ENCODE assay signal across 23 cellular contexts in genomic region chr18:3214855-3215637, GRCh38. TPM values are rescaled to one million over a fixed set of nuclear protein-coding genes. Genes with fewer than 3 reads are reported as not detected.
DNase-seq lines count a peak whose midpoint lies in the region; ATAC-seq, FAIRE-seq and TF ChIP-seq lines count a peak whose summit lies in the region.
"Had no signal": no experiment of that assay in that cellular context is flagged by ENCODE, and none has a peak within 500 bp of the region (broad histone marks: within the 10 kb centered on the region; RNA-seq: fewer than 3 reads in every experiment).

No MANE protein-coding gene starts in this region.

- POLR2A ChIA-PET in HepG2 (lab: Yijun Ruan, JAX) (no interaction called here), WTC11 (lab: Charles Lee) (no interaction called here)

- H3K9me3 ChIP-seq in HepG2 (ENCODE audit: low read length) = no peaks in the 10 kb centered on the region
- no peaks in the 10 kb centered on the region for H3K9me3 ChIP-seq in right lobe of liver
- no peaks in the 10 kb centered on the region for H3K9me3 ChIP-seq in psoas muscle

- no peak overlapping the region for H3K4me2 ChIP-seq in HepG2 (ENCODE audit: low read depth, low read length)
- H3K4me2 ChIP-seq: KMS-11 had no signal

- H3K36me3 Mint-ChIP-seq in WTC11 (no peaks in the 10 kb centered on the region), glutamatergic neuron (ENCODE audit: unreplicated experiment) (no peaks in the 10 kb centered on the region)
- H3K36me3 Mint-ChIP-seq: CD4-positive, CD25-positive, alpha-beta regulatory T cell had no signal

- no peak overlapping the region for H3K4me3 ChIP-seq in HepG2 (replicated peaks in 1 of 3; ENCODE audit: insufficient read depth in 1 of 3, low read depth in 2 of 3, low read length in 3 of 3)
- no peak overlapping the region for H3K4me3 ChIP-seq in right lobe of liver
- no peak overlapping the region for H3K4me3 ChIP-seq in psoas muscle

- no peak overlapping the region for H3K9ac ChIP-seq in HepG2 (ENCODE audit: insufficient read depth, low read depth, low read length)
- H3K9ac ChIP-seq: KMS-11 had no signal

- in situ Hi-C loops in HepG2 (cut with HindIII; ENCODE audit: extremely low pct_ligation_motif_present, low pct_unique_long_range_greater_than_20kb) = no loop called here

- TF ChIP-seq CTCF in HepG2 (CRISPR knock-in tag; IDR thresholded peaks at IDR 0.05) = no peak
- no peak for TF ChIP-seq CTCF in right lobe of liver (IDR thresholded peaks at IDR 0.05)
- TF ChIP-seq CTCF in WTC11 (IDR thresholded peaks at IDR 0.05) = no peak
- TF ChIP-seq CTCF in psoas muscle (IDR thresholded peaks at IDR 0.05) = no peak
- TF ChIP-seq CTCF in D721Med (IDR thresholded peaks at IDR 0.05; ENCODE audit: insufficient read depth, missing control alignments) = no peak
- TF ChIP-seq CTCF in glutamatergic neuron (IDR thresholded peaks at IDR 0.05; ENCODE audit: partially characterized antibody, unreplicated experiment) = no peak

- FAIRE-seq in HepG2 (lab: Jason Lieb, UNC) (no peak), D721Med (lab: Jason Lieb, UNC) (no peak)
- FAIRE-seq: GM12891 had no signal

- intact Hi-C loops in HepG2 (cut with micrococcal nuclease; ENCODE audit: unreplicated experiment) (no loop called here), right lobe of liver (cut with DNase I) (no loop called here), psoas muscle (cut with DNase I) (loop anchor here in 1 of 2 donors (5.0 kb wide), 1 partner anchor 33 kb away; no protein-coding TSS in a partner anchor)

- DNase-seq in HepG2 (ENCODE audit: low spot score) (no peak), right lobe of liver (no peak), WTC11 (ENCODE audit: low spot score) (no peak), psoas muscle (no peak), D721Med (ENCODE audit: insufficient read length, low spot score) (no peak), glutamatergic neuron (no peak), HPDE6-E6E7 (ENCODE audit: extremely low spot score) (no peak)
- DNase-seq: CD4-positive, CD25-positive, alpha-beta regulatory T cell; DND-41; H9; NCI-H1092 treated with DMSO at 0.1 percent for 48 hours; NCI-H146; NCI-H2029; NCI-H2171; NCI-H345; NCI-H524 treated with DMSO at 0.1 percent for 48 hours; NCI-H82; OCI-M1; Right ventricle myocardium superior had no signal

- no peak for TF ChIP-seq RAD21 in HepG2 (CRISPR knock-in tag; IDR thresholded peaks at IDR 0.05)

- WGBS in HepG2 (ENCODE audit: low lambda C conversion rate) = 96% methylated on average over 35 of the region's 36 CpGs
- WGBS in right lobe of liver (ENCODE audit: insufficient coverage, low coverage, low lambda C conversion rate, missing lambda C conversion rate) = 88% methylated on average over 14 of the region's 36 CpGs
- WGBS in psoas muscle, 3 donors = 86 to 91% (median 87%) methylated on average over 36 of the region's 36 CpGs

- H3K9me3 Mint-ChIP-seq in WTC11 (peaks cover 9% of the 10 kb centered on the region; the same call in 1 of the 2 replicates), glutamatergic neuron (ENCODE audit: unreplicated experiment) (no peaks in the 10 kb centered on the region)
- H3K9me3 Mint-ChIP-seq: CD4-positive, CD25-positive, alpha-beta regulatory T cell; H9 had no signal

- H3K27me3 ChIP-seq in HepG2 (ENCODE audit: control insufficient read depth in 1 of 2, insufficient read depth in 2 of 2, low read length in 2 of 2) (no peaks in the 10 kb centered on the region), right lobe of liver (no peaks in the 10 kb centered on the region), psoas muscle (ENCODE audit: insufficient read depth in 3 of 3, low read length in 2 of 3) (no peaks in the 10 kb centered on the region)

- TF ChIP-seq POLR2A in HepG2 (IDR thresholded peaks at IDR 0.05; ENCODE audit: insufficient read depth in 1 of 2, low read depth in 2 of 2, low read length in 2 of 2) (no peak), right lobe of liver (IDR thresholded peaks at IDR 0.05) (no peak)

- H3K36me3 ChIP-seq in HepG2 (replicated peaks in 1 of 2; ENCODE audit: control insufficient read depth in 1 of 2, insufficient read depth in 2 of 2, low read length in 2 of 2) (no peaks in the 10 kb centered on the region), right lobe of liver (peaks cover 0 to 13% (median 3%) of the 10 kb centered on the region in 4 donors), psoas muscle (ENCODE audit: insufficient read depth in 1 of 2, low read depth in 1 of 2) (peaks cover 0 to 20% of the 10 kb centered on the region in 2 donors)

- H3K27ac Mint-ChIP-seq in WTC11 (no peak overlapping the region), glutamatergic neuron (ENCODE audit: unreplicated experiment) (no peak overlapping the region)
- H3K27ac Mint-ChIP-seq: CD4-positive, CD25-positive, alpha-beta regulatory T cell; H9 had no signal

- no peaks in the 10 kb centered on the region; the same call in 1 of the 2 replicates for H3K27me3 Mint-ChIP-seq in WTC11 (ENCODE audit: low read depth)
- no peaks in the 10 kb centered on the region for H3K27me3 Mint-ChIP-seq in glutamatergic neuron (ENCODE audit: unreplicated experiment)

- peaks cover 29% of the 10 kb centered on the region for H3K4me1 Mint-ChIP-seq in WTC11
- H3K4me1 Mint-ChIP-seq in glutamatergic neuron (ENCODE audit: low read depth, unreplicated experiment) = peaks cover 21% of the 10 kb centered on the region

- H3K4me1 ChIP-seq in HepG2 (ENCODE audit: insufficient read depth, low read length) (peaks cover 78% of the 10 kb centered on the region), right lobe of liver (peaks cover 0 to 36% (median 4%) of the 10 kb centered on the region in 4 donors), psoas muscle (peaks cover 49% of the 10 kb centered on the region)

- H3K27ac ChIP-seq in HepG2 (ENCODE audit: extremely low read length, insufficient read depth, low read length) (no peak overlapping the region), right lobe of liver (no peak overlapping the region), psoas muscle (peak overlapping the region; percentile 95)
- H3K27ac ChIP-seq: HL-60, KMS-11 had no signal

- ATAC-seq in HepG2 (no peak), right lobe of liver (no peak), WTC11 (peak; percentile 55), psoas muscle (peak in 1 of 4 donors; percentile 25)

- CTCF ChIA-PET in HepG2 (lab: Yijun Ruan, JAX; ENCODE audit: low intra/inter-chr PET ratio, low total read pairs) = no interaction called here
- CTCF ChIA-PET in WTC11 (lab: Charles Lee) = interaction anchor here (1.2 to 1.3 kb wide), 2 partner anchors 31 to 86 kb away, joined by 3 read pairs; no protein-coding TSS in a partner anchor

- no peaks in the 10 kb centered on the region for H4K20me1 ChIP-seq in HepG2 (ENCODE audit: insufficient read depth, low read length)

- no peak overlapping the region for H2AFZ ChIP-seq in HepG2 (ENCODE audit: low read length)

- no peak for TF ChIP-seq EP300 in HepG2 (IDR thresholded peaks at IDR 0.05; ENCODE audit: low read depth in 2 of 2, low read length in 2 of 2)
- no peak for TF ChIP-seq EP300 in HepG2 (CRISPR knock-in tag; IDR thresholded peaks at IDR 0.05; ENCODE audit: borderline replicate concordance)

- H3K79me2 ChIP-seq in HepG2 (ENCODE audit: insufficient read depth, low read length) = no peaks in the 10 kb centered on the region

- H3K4me3 Mint-ChIP-seq in WTC11 (no peak overlapping the region), glutamatergic neuron (ENCODE audit: unreplicated experiment) (no peak overlapping the region)
- H3K4me3 Mint-ChIP-seq: CD4-positive, CD25-positive, alpha-beta regulatory T cell; H9 had no signal

- BruUV-seq in HepG2 (replicated peaks; lab: Mats Ljungman, UMichigan) = no TSS peak

RNA-seq across cellular contexts. Expression of gene MYOM1, which starts 4.7 kb away (rescaled TPM):
- total RNA-seq in HepG2 (2016; rRNA removed; fragmentation: Illumina TruSeq; extraction: Trizol) = 0.46 and 1.0 TPM in 2 replicates
- 0.35 and 1.3 TPM in 2 replicates for total RNA-seq in HepG2 (2016; cell fraction: cytosol; rRNA removed; fragmentation: Illumina TruSeq; extraction: Trizol; ENCODE audit: low read depth)
- total RNA-seq in HepG2 (2016; cell fraction: insoluble cytoplasmic fraction; rRNA removed; fragmentation: Illumina TruSeq; extraction: Trizol) = 0.97 and 0.98 TPM in 2 replicates
- total RNA-seq in HepG2 (2016; cell fraction: membrane; rRNA removed; fragmentation: Illumina TruSeq; extraction: Trizol) = 0.49 and 0.76 TPM in 2 replicates
- total RNA-seq in HepG2 (2016; cell fraction: nucleus; rRNA removed; fragmentation: Illumina TruSeq; extraction: Trizol) = 0.47 and 1.3 TPM in 2 replicates
- polyA plus RNA-seq in HepG2 (2011; rRNA removed) = 0.98 and 1.6 TPM in 2 replicates
- polyA plus RNA-seq in HepG2 (2011; cell fraction: cytosol; rRNA removed) = 1.0 and 1.4 TPM in 2 replicates
- 3.6 and 4.1 TPM in 2 replicates for polyA plus RNA-seq in HepG2 (2011; cell fraction: nucleus; rRNA removed)
- 2.6 and 3.3 TPM in 2 replicates for polyA plus RNA-seq in HepG2 (2012)
- 0.16 and 0.17 TPM in 2 replicates for polyA plus RNA-seq in HepG2 (2016; cell fraction: cytosol; fragmentation: Illumina TruSeq; extraction: Trizol; ENCODE audit: low read depth)
- 0.60 and 0.63 TPM in 2 replicates for polyA plus RNA-seq in HepG2 (2016; cell fraction: insoluble cytoplasmic fraction; fragmentation: Illumina TruSeq; extraction: Trizol; ENCODE audit: low read depth)
- 0.25 and 0.37 TPM in 2 replicates for polyA plus RNA-seq in HepG2 (2016; cell fraction: membrane; fragmentation: Illumina TruSeq; extraction: Trizol; ENCODE audit: low read depth)
- polyA plus RNA-seq in HepG2 (2016; cell fraction: nucleus; fragmentation: Illumina TruSeq; extraction: Trizol; ENCODE audit: insufficient read depth, low read depth) = 1.1 and 1.2 TPM in 2 replicates
- 0.75 and 0.82 TPM in 2 replicates for polyA minus RNA-seq in HepG2 (2011; rRNA and poly(A)+ RNA removed; ENCODE audit: low replicate concordance)
- polyA minus RNA-seq in HepG2 (2011; cell fraction: cytosol; rRNA and poly(A)+ RNA removed) = 0.89 and 0.97 TPM in 2 replicates
- 2.8 and 4.2 TPM in 2 replicates for polyA minus RNA-seq in HepG2 (2011; cell fraction: nucleus; rRNA and poly(A)+ RNA removed)
- total RNA-seq in right lobe of liver = 10 to 100 TPM in 5 of 6 experiments, 1 to 10 TPM in 1; 3.1 to 64.5 (median 19.1) TPM
- 0.35 to 0.64 TPM (median 0.53 TPM) in 3 replicates for total RNA-seq in WTC11 (2021)
- total RNA-seq in psoas muscle = 100 to 1,000 TPM; 388 to 842 (median 567) TPM
- polyA plus RNA-seq in psoas muscle = 100 to 1,000 TPM in 2 of 3 donors, 10 to 100 TPM in 1; 54.8 to 209 (median 117) TPM
- total RNA-seq in glutamatergic neuron (ENCODE audit: unreplicated experiment) = 1.3 TPM
- total RNA-seq: HT1080 had no signal

RNA-seq across cellular contexts. Expression of gene MYL12A, which starts 32.6 kb away (rescaled TPM):
- total RNA-seq in HepG2 (2016; rRNA removed; fragmentation: Illumina TruSeq; extraction: Trizol) (277 and 357 TPM in 2 replicates), right lobe of liver (100 to 1,000 TPM in 5 of 6 experiments, 10 to 100 TPM in 1; 82.1 to 309 (median 225) TPM), WTC11 (2021) (205 to 230 TPM (median 213 TPM) in 3 replicates), psoas muscle (1,000 to 10,000 TPM in 3 of 4 donors, 100 to 1,000 TPM in 1; 995 to 3,547 (median 2,203) TPM), glutamatergic neuron (ENCODE audit: unreplicated experiment) (175 TPM)
- total RNA-seq in HepG2 (2016; cell fraction: cytosol; rRNA removed; fragmentation: Illumina TruSeq; extraction: Trizol; ENCODE audit: low read depth) = 95.1 and 97.4 TPM in 2 replicates
- 277 and 377 TPM in 2 replicates for total RNA-seq in HepG2 (2016; cell fraction: insoluble cytoplasmic fraction; rRNA removed; fragmentation: Illumina TruSeq; extraction: Trizol)
- total RNA-seq in HepG2 (2016; cell fraction: membrane; rRNA removed; fragmentation: Illumina TruSeq; extraction: Trizol) = 78.5 and 96.6 TPM in 2 replicates
- total RNA-seq in HepG2 (2016; cell fraction: nucleus; rRNA removed; fragmentation: Illumina TruSeq; extraction: Trizol) = 143 and 145 TPM in 2 replicates
- polyA plus RNA-seq in HepG2 (2011; rRNA removed) (243 and 261 TPM in 2 replicates), psoas muscle (1,000 to 10,000 TPM in 2 of 3 donors, 100 to 1,000 TPM in 1; 957 to 3,920 (median 1,327) TPM)
- polyA plus RNA-seq in HepG2 (2011; cell fraction: cytosol; rRNA removed) = 156 and 261 TPM in 2 replicates
- polyA plus RNA-seq in HepG2 (2011; cell fraction: nucleus; rRNA removed) = 65.4 and 82.9 TPM in 2 replicates
- 263 and 319 TPM in 2 replicates for polyA plus RNA-seq in HepG2 (2012)
- polyA plus RNA-seq in HepG2 (2016; cell fraction: cytosol; fragmentation: Illumina TruSeq; extraction: Trizol; ENCODE audit: low read depth) = 53.2 and 57.8 TPM in 2 replicates
- polyA plus RNA-seq in HepG2 (2016; cell fraction: insoluble cytoplasmic fraction; fragmentation: Illumina TruSeq; extraction: Trizol; ENCODE audit: low read depth) = 305 and 333 TPM in 2 replicates
- polyA plus RNA-seq in HepG2 (2016; cell fraction: membrane; fragmentation: Illumina TruSeq; extraction: Trizol; ENCODE audit: low read depth) = 53.7 and 63.8 TPM in 2 replicates
- polyA plus RNA-seq in HepG2 (2016; cell fraction: nucleus; fragmentation: Illumina TruSeq; extraction: Trizol; ENCODE audit: insufficient read depth, low read depth) = 156 and 160 TPM in 2 replicates
- polyA minus RNA-seq in HepG2 (2011; rRNA and poly(A)+ RNA removed; ENCODE audit: low replicate concordance) = 91.9 and 99.7 TPM in 2 replicates
- 172 and 198 TPM in 2 replicates for polyA minus RNA-seq in HepG2 (2011; cell fraction: cytosol; rRNA and poly(A)+ RNA removed)
- polyA minus RNA-seq in HepG2 (2011; cell fraction: nucleus; rRNA and poly(A)+ RNA removed) = 130 and 202 TPM in 2 replicates

RNA-seq across cellular contexts. Expression of gene MYL12B, which starts 46.9 kb away (rescaled TPM):
- 340 and 475 TPM in 2 replicates for total RNA-seq in HepG2 (2016; rRNA removed; fragmentation: Illumina TruSeq; extraction: Trizol)
- total RNA-seq in HepG2 (2016; cell fraction: cytosol; rRNA removed; fragmentation: Illumina TruSeq; extraction: Trizol; ENCODE audit: low read depth) = 118 and 121 TPM in 2 replicates
- 344 and 488 TPM in 2 replicates for total RNA-seq in HepG2 (2016; cell fraction: insoluble cytoplasmic fraction; rRNA removed; fragmentation: Illumina TruSeq; extraction: Trizol)
- 130 and 135 TPM in 2 replicates for total RNA-seq in HepG2 (2016; cell fraction: membrane; rRNA removed; fragmentation: Illumina TruSeq; extraction: Trizol)
- 113 and 117 TPM in 2 replicates for total RNA-seq in HepG2 (2016; cell fraction: nucleus; rRNA removed; fragmentation: Illumina TruSeq; extraction: Trizol)
- polyA plus RNA-seq in HepG2 (2011; rRNA removed) = 238 and 265 TPM in 2 replicates
- polyA plus RNA-seq in HepG2 (2011; cell fraction: cytosol; rRNA removed) = 202 and 250 TPM in 2 replicates
- polyA plus RNA-seq in HepG2 (2011; cell fraction: nucleus; rRNA removed) = 45.6 and 55.4 TPM in 2 replicates
- polyA plus RNA-seq in HepG2 (2012) = 212 and 213 TPM in 2 replicates
- polyA plus RNA-seq in HepG2 (2016; cell fraction: cytosol; fragmentation: Illumina TruSeq; extraction: Trizol; ENCODE audit: low read depth) = 96.0 and 108 TPM in 2 replicates
- 470 and 496 TPM in 2 replicates for polyA plus RNA-seq in HepG2 (2016; cell fraction: insoluble cytoplasmic fraction; fragmentation: Illumina TruSeq; extraction: Trizol; ENCODE audit: low read depth)
- 102 and 106 TPM in 2 replicates for polyA plus RNA-seq in HepG2 (2016; cell fraction: membrane; fragmentation: Illumina TruSeq; extraction: Trizol; ENCODE audit: low read depth)
- 168 and 175 TPM in 2 replicates for polyA plus RNA-seq in HepG2 (2016; cell fraction: nucleus; fragmentation: Illumina TruSeq; extraction: Trizol; ENCODE audit: insufficient read depth, low read depth)
- polyA minus RNA-seq in HepG2 (2011; rRNA and poly(A)+ RNA removed; ENCODE audit: low replicate concordance) = 114 and 173 TPM in 2 replicates
- 94.2 and 95.6 TPM in 2 replicates for polyA minus RNA-seq in HepG2 (2011; cell fraction: cytosol; rRNA and poly(A)+ RNA removed)
- 30.6 and 55.3 TPM in 2 replicates for polyA minus RNA-seq in HepG2 (2011; cell fraction: nucleus; rRNA and poly(A)+ RNA removed)
- 100 to 1,000 TPM; 113 to 281 (median 185) TPM for total RNA-seq in right lobe of liver
- 158 to 173 TPM (median 163 TPM) in 3 replicates for total RNA-seq in WTC11 (2021)
- total RNA-seq in psoas muscle = 100 to 1,000 TPM; 163 to 212 (median 180) TPM
- 100 to 1,000 TPM; 193 to 243 (median 240) TPM for polyA plus RNA-seq in psoas muscle
- total RNA-seq in glutamatergic neuron (ENCODE audit: unreplicated experiment) = 123 TPM

Comparison
In these comparisons a context has a peak if more than half of its experiments do, and no peak if none do; other contexts are left out.
1. RNA of gene MYOM1, which starts 4.7 kb away (total RNA-seq): 388 to 842 TPM in psoas muscle; 3.1 to 64.5 TPM in right lobe of liver, 1.3 TPM in glutamatergic neuron (single experiment), 0.35 to 1.3 TPM in HepG2 and 0.35 to 0.64 TPM in WTC11; every median in the first group is over 4 times any median in the second.
2. Of the 50 proteins assayed by ChIP-seq in both HepG2 and WTC11: peak only in HepG2: ZNF121; only in WTC11: none; in both: none; in neither: 49.